ENCODE assay signal across 19 cellular contexts in genomic region chr5:11181940-11182339, GRCh38.
DNase-seq lines count a peak whose midpoint lies in the region; ATAC-seq and TF ChIP-seq lines count a peak whose summit lies in the region.
"Had no signal": no experiment of that assay in that cellular context is flagged by ENCODE, and none has a peak within 500 bp of the region (broad histone marks: within the 10 kb centered on the region; RNA-seq: fewer than 3 reads in every experiment).

No MANE protein-coding gene starts in this region.

- H3K4me3 Mint-ChIP-seq in chondrocyte (ENCODE audit: unreplicated experiment), result no peak overlapping the region
- H3K4me3 Mint-ChIP-seq in natural killer cell treated with Interleukin-12 subunit alpha and Interleukin-12 subunit beta and Interleukin-15 and Interleukin-18, amount 100 ng/mL, for 72 hours, result no peak overlapping the region
- H3K4me3 Mint-ChIP-seq: CD4-positive, alpha-beta memory T cell had no signal

- intact Hi-C loops in right cardiac atrium (cut with DNase I), result no loop called here
- intact Hi-C loops in aorta (cut with DNase I), result loop anchor here (10.0 kb wide), 1 partner anchor 487 kb away; no protein-coding TSS in a partner anchor

- peak; percentile 36 to 37 for ATAC-seq in right cardiac atrium
- ATAC-seq in natural killer cell treated with Interleukin-12 subunit alpha and Interleukin-12 subunit beta and Interleukin-15 and Interleukin-18, amount 100 ng/mL, for 72 hours, result peak; percentile 27 to 52
- ATAC-seq in aorta (ENCODE audit: low FRiP score), result peak; percentile 56
- ATAC-seq in GM19023 (IDR thresholded peaks at IDR 0.05; ENCODE audit: unreplicated experiment), result no peak
- no peak for ATAC-seq in GM19463 (IDR thresholded peaks at IDR 0.05; ENCODE audit: unreplicated experiment)

- H3K36me3 ChIP-seq in right atrium auricular region (no peaks in the 10 kb centered on the region), aorta (ENCODE audit: control insufficient read depth in 1 of 2, insufficient read depth in 2 of 2, low read length in 1 of 2) (no peaks in the 10 kb centered on the region)
- H3K36me3 ChIP-seq: HAP-1, SJSA1 had no signal

- H3K9me3 Mint-ChIP-seq in chondrocyte (ENCODE audit: low read depth), result no peaks in the 10 kb centered on the region
- no peaks in the 10 kb centered on the region for H3K9me3 Mint-ChIP-seq in natural killer cell treated with Interleukin-12 subunit alpha and Interleukin-12 subunit beta and Interleukin-15 and Interleukin-18, amount 100 ng/mL, for 72 hours
- H3K9me3 Mint-ChIP-seq: CD4-positive, alpha-beta memory T cell had no signal

- H3K4me3 ChIP-seq in right cardiac atrium (ENCODE audit: low read length) (no peak overlapping the region), right atrium auricular region (no peak overlapping the region), aorta (ENCODE audit: low read length in 2 of 2) (no peak overlapping the region)
- H3K4me3 ChIP-seq: BLaER1 treated with 17β-estradiol and CSF1 and Interleukin-3, amounts not matched to agents 10 nM and 100 nM; HAP-1; SJSA1 had no signal

- H3K4me1 ChIP-seq in right cardiac atrium (ENCODE audit: control insufficient read depth, insufficient read depth, low read length) (no peaks in the 10 kb centered on the region), right atrium auricular region (no peaks in the 10 kb centered on the region), aorta (ENCODE audit: control insufficient read depth in 1 of 2, insufficient read depth in 2 of 2, low read length in 2 of 2) (no peaks in the 10 kb centered on the region)
- H3K4me1 ChIP-seq: Caco-2, HAP-1, SJSA1 had no signal

- no peak overlapping the region for H3K27ac ChIP-seq in right cardiac atrium (ENCODE audit: low read length)
- H3K27ac ChIP-seq in right atrium auricular region, result no peak overlapping the region
- no peak overlapping the region for H3K27ac ChIP-seq in aorta (ENCODE audit: low read depth in 1 of 2, low read length in 2 of 2)
- H3K27ac ChIP-seq: 22Rv1; BLaER1 treated with 17β-estradiol and CSF1 and Interleukin-3, amounts not matched to agents 10 nM and 100 nM; HL-60; SJSA1 had no signal

- H3K36me3 Mint-ChIP-seq in chondrocyte (ENCODE audit: low read depth), result no peaks in the 10 kb centered on the region
- H3K36me3 Mint-ChIP-seq in natural killer cell treated with Interleukin-12 subunit alpha and Interleukin-12 subunit beta and Interleukin-15 and Interleukin-18, amount 100 ng/mL, for 72 hours, result no peaks in the 10 kb centered on the region
- H3K36me3 Mint-ChIP-seq: CD4-positive, alpha-beta memory T cell had no signal

- peaks cover 9% of the 10 kb centered on the region for H3K27me3 Mint-ChIP-seq in chondrocyte (ENCODE audit: low read depth)
- peaks cover 4 to 7% of the 10 kb centered on the region in 2 donors for H3K27me3 Mint-ChIP-seq in natural killer cell treated with Interleukin-12 subunit alpha and Interleukin-12 subunit beta and Interleukin-15 and Interleukin-18, amount 100 ng/mL, for 72 hours

- H3K9me3 ChIP-seq in right cardiac atrium (ENCODE audit: control insufficient read depth, low read length) (no peaks in the 10 kb centered on the region), right atrium auricular region (no peaks in the 10 kb centered on the region), aorta (ENCODE audit: control insufficient read depth, low read length) (peaks cover 1% of the 10 kb centered on the region)
- H3K9me3 ChIP-seq: Caco-2, HAP-1, SJSA1 had no signal

- TF ChIP-seq CTCF in right atrium auricular region (IDR thresholded peaks at IDR 0.05) (no peak), chondrocyte (IDR thresholded peaks at IDR 0.05) (no peak)

- H3K27ac Mint-ChIP-seq in chondrocyte (ENCODE audit: unreplicated experiment), result no peak overlapping the region
- no peak overlapping the region for H3K27ac Mint-ChIP-seq in natural killer cell treated with Interleukin-12 subunit alpha and Interleukin-12 subunit beta and Interleukin-15 and Interleukin-18, amount 100 ng/mL, for 72 hours

- H3K4me1 Mint-ChIP-seq in chondrocyte (ENCODE audit: low read depth), result no peaks in the 10 kb centered on the region
- peaks cover 0 to 3% of the 10 kb centered on the region in 2 donors for H3K4me1 Mint-ChIP-seq in natural killer cell treated with Interleukin-12 subunit alpha and Interleukin-12 subunit beta and Interleukin-15 and Interleukin-18, amount 100 ng/mL, for 72 hours (ENCODE audit: low read depth in 2 of 2)

- DNase-seq in right cardiac atrium, result no peak
- no peak for DNase-seq in right atrium auricular region (ENCODE audit: low spot score)
- DNase-seq in chondrocyte (ENCODE audit: low spot score), result peak; percentile 46
- DNase-seq in natural killer cell treated with Interleukin-12 subunit alpha and Interleukin-12 subunit beta and Interleukin-15 and Interleukin-18, amount 100 ng/mL, for 72 hours (ENCODE audit: low spot score), result no peak
- DNase-seq in aorta, result no peak
- DNase-seq in activated T-cell treated with anti-CD3 and anti-CD28 coated beads, Interleukin-2, amount 50 U/mL, for 48 hours, result no peak
- DNase-seq: CD4-positive, alpha-beta memory T cell; DMS79 treated with DMSO at 0.1 percent for 48 hours; KG1; NCI-H1436 treated with DMSO at 0.1 percent for 48 hours; NCI-H2029 had no signal

- 74% methylated on average over 5 of the region's 5 CpGs for WGBS in right cardiac atrium
- 73 to 90% methylated on average over 5 of the region's 5 CpGs for WGBS in aorta, 2 donors

- H3K27me3 ChIP-seq in right cardiac atrium (ENCODE audit: control insufficient read depth, insufficient read depth) (no peaks in the 10 kb centered on the region), right atrium auricular region (no peaks in the 10 kb centered on the region), aorta (ENCODE audit: control insufficient read depth in 1 of 2, insufficient read depth in 2 of 2, low read length in 1 of 2) (peaks cover 0 to 2% of the 10 kb centered on the region in 2 donors)
- H3K27me3 ChIP-seq: BLaER1 treated with 17β-estradiol and CSF1 and Interleukin-3, amounts not matched to agents 10 nM and 100 nM had no signal

Comparison
In these comparisons a context has a peak if more than half of its experiments do, and no peak if none do; other contexts are left out.
1. ATAC-seq: peak in right cardiac atrium (2 of 2), natural killer cell treated with Interleukin-12 subunit alpha and Interleukin-12 subunit beta and Interleukin-15 and Interleukin-18, amount 100 ng/mL, for 72 hours (2 of 2) and aorta (single experiment); none in GM19023 (single experiment) and GM19463 (single experiment).
2. intact Hi-C loops: an anchor here in aorta (10.0 kb wide); none called in right cardiac atrium.